ENCODE assay signal across 14 cellular contexts in genomic region chr6:144647971-144648651, GRCh38.
DNase-seq lines count a peak whose midpoint lies in the region; ATAC-seq and TF ChIP-seq lines count a peak whose summit lies in the region.
"Had no signal": no experiment of that assay in that cellular context is flagged by ENCODE, and none has a peak within 500 bp of the region (broad histone marks: within the 10 kb centered on the region; RNA-seq: fewer than 3 reads in every experiment).

No MANE protein-coding gene starts in this region.

- H3K27me3 ChIP-seq in SK-N-SH (ENCODE audit: insufficient read depth) (no peaks in the 10 kb centered on the region), iPS-20b (ENCODE audit: insufficient read depth, low read length) (no peaks in the 10 kb centered on the region), smooth muscle cell (ENCODE audit: low read depth) (no peaks in the 10 kb centered on the region), spleen (replicated peaks in 1 of 7) (no peaks in the 10 kb centered on the region)

- intact Hi-C loops in spleen (cut with DNase I; ENCODE audit: low total_unique reads): no loop called here

- TF ChIP-seq CTCF in SK-N-SH (IDR thresholded peaks at IDR 0.05): peak; percentile 31
- TF ChIP-seq CTCF in smooth muscle cell (IDR thresholded peaks at IDR 0.05; ENCODE audit: borderline replicate concordance, insufficient read depth, poor library complexity, severe bottlenecking): no peak
- TF ChIP-seq CTCF in spleen (IDR thresholded peaks at IDR 0.05 in 8 of 11, conservative IDR thresholded peaks at IDR 0.05 in 3 of 11): no peak

- H3F3A ChIP-seq in SK-N-SH (replicated peaks; ENCODE audit: insufficient read depth) (no peaks in the 10 kb centered on the region), smooth muscle cell (ENCODE audit: low read depth) (peaks cover 11% of the 10 kb centered on the region)

- no peak overlapping the region for H2AFZ ChIP-seq in SK-N-SH (ENCODE audit: low read depth)
- no peak overlapping the region for H2AFZ ChIP-seq in smooth muscle cell (ENCODE audit: low read depth)

- no peak for DNase-seq in HEK293T (ENCODE audit: extremely low spot score)
- no peak for DNase-seq in SK-N-SH
- no peak for DNase-seq in smooth muscle cell (lab: John Stamatoyannopoulos, UW; ENCODE audit: unreplicated experiment)
- no peak for DNase-seq in NCI-H446 (lab: John Stamatoyannopoulos, UW)
- DNase-seq in spleen: no peak
- DNase-seq: activated CD4-positive, alpha-beta T cell treated with anti-CD3 and anti-CD28 coated beads for 1 hour; activated T-cell treated with anti-CD3 and anti-CD28 coated beads for 4 hours; GF-D8; midbrain; NCI-H2081 treated with DMSO at 0.1 percent for 48 hours; NCI-H69; T-helper 2 cell had no signal

- no peaks in the 10 kb centered on the region for H4K20me1 ChIP-seq in SK-N-SH (ENCODE audit: insufficient read depth)
- no peaks in the 10 kb centered on the region for H4K20me1 ChIP-seq in smooth muscle cell (ENCODE audit: low read depth)

- H3K36me3 ChIP-seq in SK-N-SH (replicated peaks in 1 of 2; ENCODE audit: control insufficient read depth in 1 of 2, insufficient read depth in 2 of 2, low read length in 1 of 2): no peaks in the 10 kb centered on the region
- no peaks in the 10 kb centered on the region for H3K36me3 ChIP-seq in iPS-20b (ENCODE audit: insufficient read depth, low read depth, low read length)
- H3K36me3 ChIP-seq in smooth muscle cell (ENCODE audit: low read depth): no peaks in the 10 kb centered on the region
- peaks cover 0 to 10% (median 2%) of the 10 kb centered on the region in 6 donors for H3K36me3 ChIP-seq in spleen

- ATAC-seq in GM18907 (IDR thresholded peaks at IDR 0.05; ENCODE audit: unreplicated experiment): no peak

- no peaks in the 10 kb centered on the region for H3K9me2 ChIP-seq in SK-N-SH

- TF ChIP-seq POLR2A in spleen (IDR thresholded peaks at IDR 0.05): no peak

- H3K4me3 ChIP-seq in SK-N-SH (ENCODE audit: low read depth in 2 of 2, low read length in 1 of 2) (no peak overlapping the region), iPS-20b (ENCODE audit: low read length) (no peak overlapping the region), smooth muscle cell (no peak overlapping the region), spleen (no peak overlapping the region)

- WGBS in SK-N-SH (ENCODE audit: low lambda C conversion rate): 33% methylated on average over 3 of the region's 3 CpGs
- 47% methylated on average over 3 of the region's 3 CpGs for WGBS in smooth muscle cell (ENCODE audit: low lambda C conversion rate)
- 59 to 66% (median 64%) methylated on average over 3 of the region's 3 CpGs for WGBS in spleen, 5 donors

- POLR2A ChIA-PET in HEK293T (lab: Yijun Ruan, JAX) (no interaction called here), SK-N-SH (lab: Yijun Ruan, JAX) (no interaction called here)

- H3K4me2 ChIP-seq in SK-N-SH (no peak overlapping the region), smooth muscle cell (peak overlapping the region; percentile 17)

- H3K9me3 ChIP-seq in SK-N-SH: no peaks in the 10 kb centered on the region
- no peaks in the 10 kb centered on the region for H3K9me3 ChIP-seq in iPS-20b (ENCODE audit: insufficient read depth, low read depth, low read length)
- no peaks in the 10 kb centered on the region for H3K9me3 ChIP-seq in smooth muscle cell (replicated peaks; ENCODE audit: low read depth)
- no peaks in the 10 kb centered on the region for H3K9me3 ChIP-seq in spleen

- no peaks in the 10 kb centered on the region for H3K79me2 ChIP-seq in SK-N-SH (ENCODE audit: insufficient read depth)
- peaks cover 8% of the 10 kb centered on the region for H3K79me2 ChIP-seq in smooth muscle cell (ENCODE audit: low read depth)

- H3K9ac ChIP-seq in SK-N-SH: no peak overlapping the region
- H3K9ac ChIP-seq in iPS-20b (ENCODE audit: low read depth, low read length): peak overlapping the region; percentile 54; the same call in 1 of the 2 replicates
- H3K9ac ChIP-seq in smooth muscle cell (ENCODE audit: low read depth): peak overlapping the region; percentile 11

- TF ChIP-seq RAD21 in SK-N-SH (IDR thresholded peaks at IDR 0.05; ENCODE audit: low read length): peak; percentile 48; the same call in 1 of the 2 replicates

- H3K27ac ChIP-seq in SK-N-SH (ENCODE audit: low read depth in 2 of 2, low read length in 1 of 2): no peak overlapping the region
- H3K27ac ChIP-seq in iPS-20b (ENCODE audit: low read length): peak overlapping the region; percentile 50
- peak overlapping the region; percentile 78 for H3K27ac ChIP-seq in smooth muscle cell (ENCODE audit: low read depth)
- H3K27ac ChIP-seq in spleen: peak overlapping the region in 1 of 8 donors; percentile 10

- H3K4me1 ChIP-seq in SK-N-SH (ENCODE audit: control insufficient read depth in 1 of 2, insufficient read depth in 2 of 2, low read depth in 1 of 2, low read length in 1 of 2): peaks cover 0 to 3% of the 10 kb centered on the region in 2 experiments; a peak in 2 of 4 replicates
- H3K4me1 ChIP-seq in iPS-20b (ENCODE audit: insufficient read depth, low read length): peaks cover 61% of the 10 kb centered on the region
- peaks cover 31% of the 10 kb centered on the region for H3K4me1 ChIP-seq in smooth muscle cell (ENCODE audit: low read depth)
- H3K4me1 ChIP-seq in spleen: peaks cover 0 to 20% (median 8%) of the 10 kb centered on the region in 6 donors

- TF ChIP-seq EP300 in SK-N-SH (IDR thresholded peaks at IDR 0.05; ENCODE audit: borderline replicate concordance in 1 of 2, low read depth in 1 of 2, low read length in 1 of 2): no peak

- CTCF ChIA-PET in HEK293T (lab: Yijun Ruan, JAX): no interaction called here
- CTCF ChIA-PET in SK-N-SH (lab: Yijun Ruan, JAX): interaction anchor here (1.1 to 1.7 kb wide), 2 partner anchors 12 to 986 kb away, joined by 6 to 7 read pairs; no protein-coding TSS in a partner anchor

TF ChIP-seq in HEK293T, 16 proteins besides CTCF, POLR2A, EP300 and RAD21:
- TF ChIP-seq ARNT (IDR thresholded peaks at IDR 0.05) (no peak), LEF1 (IDR thresholded peaks at IDR 0.05; ENCODE audit: borderline replicate concordance) (no peak)
- TF ChIP-seq, protein P1, sequence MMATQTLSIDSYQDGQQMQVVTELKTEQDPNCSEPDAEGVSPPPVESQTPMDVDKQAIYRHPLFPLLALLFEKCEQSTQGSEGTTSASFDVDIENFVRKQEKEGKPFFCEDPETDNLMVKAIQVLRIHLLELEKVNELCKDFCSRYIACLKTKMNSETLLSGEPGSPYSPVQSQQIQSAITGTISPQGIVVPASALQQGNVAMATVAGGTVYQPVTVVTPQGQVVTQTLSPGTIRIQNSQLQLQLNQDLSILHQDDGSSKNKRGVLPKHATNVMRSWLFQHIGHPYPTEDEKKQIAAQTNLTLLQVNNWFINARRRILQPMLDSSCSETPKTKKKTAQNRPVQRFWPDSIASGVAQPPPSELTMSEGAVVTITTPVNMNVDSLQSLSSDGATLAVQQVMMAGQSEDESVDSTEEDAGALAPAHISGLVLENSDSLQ (IDR thresholded peaks at IDR 0.05): peak; percentile 60

TF ChIP-seq in SK-N-SH, 30 proteins besides CTCF, POLR2A, EP300 and RAD21 (continues in another document):
- TF ChIP-seq GABPA (IDR thresholded peaks at IDR 0.05; ENCODE audit: low read depth) (no peak), TAF1 (IDR thresholded peaks at IDR 0.05; ENCODE audit: borderline replicate concordance, low read depth, low read length) (no peak), SMC3 (IDR thresholded peaks at IDR 0.05; ENCODE audit: low read depth, low read length) (no peak), MXI1 (IDR thresholded peaks at IDR 0.05; ENCODE audit: low read depth, low read length) (no peak), ZBTB33 (IDR thresholded peaks at IDR 0.05; ENCODE audit: borderline replicate concordance, low read depth) (no peak), YY1 (IDR thresholded peaks at IDR 0.05; ENCODE audit: low read depth) (no peak), EZH2phosphoT487 (IDR thresholded peaks at IDR 0.05; ENCODE audit: borderline replicate concordance, low read depth) (no peak), NRF1 (IDR thresholded peaks at IDR 0.05; ENCODE audit: low read depth, low read length) (no peak), RFX5 (IDR thresholded peaks at IDR 0.05; ENCODE audit: low read length) (no peak), GATA2 (CRISPR knock-in tag; IDR thresholded peaks at IDR 0.05) (no peak)
- TF ChIP-seq, protein P2, sequence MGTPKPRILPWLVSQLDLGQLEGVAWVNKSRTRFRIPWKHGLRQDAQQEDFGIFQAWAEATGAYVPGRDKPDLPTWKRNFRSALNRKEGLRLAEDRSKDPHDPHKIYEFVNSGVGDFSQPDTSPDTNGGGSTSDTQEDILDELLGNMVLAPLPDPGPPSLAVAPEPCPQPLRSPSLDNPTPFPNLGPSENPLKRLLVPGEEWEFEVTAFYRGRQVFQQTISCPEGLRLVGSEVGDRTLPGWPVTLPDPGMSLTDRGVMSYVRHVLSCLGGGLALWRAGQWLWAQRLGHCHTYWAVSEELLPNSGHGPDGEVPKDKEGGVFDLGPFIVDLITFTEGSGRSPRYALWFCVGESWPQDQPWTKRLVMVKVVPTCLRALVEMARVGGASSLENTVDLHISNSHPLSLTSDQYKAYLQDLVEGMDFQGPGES (IDR thresholded peaks at IDR 0.05; ENCODE audit: low read depth, low read length): no peak
- TF ChIP-seq, protein P3, sequence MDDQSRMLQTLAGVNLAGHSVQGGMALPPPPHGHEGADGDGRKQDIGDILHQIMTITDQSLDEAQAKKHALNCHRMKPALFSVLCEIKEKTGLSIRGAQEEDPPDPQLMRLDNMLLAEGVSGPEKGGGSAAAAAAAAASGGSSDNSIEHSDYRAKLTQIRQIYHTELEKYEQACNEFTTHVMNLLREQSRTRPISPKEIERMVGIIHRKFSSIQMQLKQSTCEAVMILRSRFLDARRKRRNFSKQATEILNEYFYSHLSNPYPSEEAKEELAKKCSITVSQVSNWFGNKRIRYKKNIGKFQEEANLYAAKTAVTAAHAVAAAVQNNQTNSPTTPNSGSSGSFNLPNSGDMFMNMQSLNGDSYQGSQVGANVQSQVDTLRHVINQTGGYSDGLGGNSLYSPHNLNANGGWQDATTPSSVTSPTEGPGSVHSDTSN (IDR thresholded peaks at IDR 0.05): no peak

Comparison
In these comparisons a context has a peak if more than half of its experiments do, and no peak if none do; other contexts are left out.
1. H3K27ac ChIP-seq: peak in iPS-20b (single experiment) and smooth muscle cell (single experiment); none in SK-N-SH (0 of 2).